14 cellular contexts compared by ENCODE assay signal in genomic region chr11:64314805-64315561, GRCh38. TPM values are rescaled to one million over a fixed set of nuclear protein-coding genes. Genes with fewer than 3 reads are reported as not detected.
DNase-seq lines count a peak whose midpoint lies in the region; ATAC-seq and TF ChIP-seq lines count a peak whose summit lies in the region.
"Had no signal": no experiment of that assay in that cellular context is flagged by ENCODE, and none has a peak within 500 bp of the region (broad histone marks: within the 10 kb centered on the region; RNA-seq: fewer than 3 reads in every experiment).

No MANE protein-coding gene starts in this region.

- peak overlapping the region in 1 of 8 donors; percentile 33 for H3K4me3 Mint-ChIP-seq in CD4-positive, alpha-beta memory T cell
- H3K4me3 Mint-ChIP-seq in HFFc6 (no peak overlapping the region), nephron progenitor cell (peak overlapping the region; percentile 48)
- H3K4me3 Mint-ChIP-seq in activated T-helper 17 cell treated with anti-CD3 and anti-CD28 coated beads, Interleukin-2, amount 50 U/mL, for 72 hours, result no peak overlapping the region
- H3K4me3 Mint-ChIP-seq: CD8-positive, alpha-beta T cell had no signal

- TF ChIP-seq CTCF in HFFc6 (IDR thresholded peaks at IDR 0.05) (peak; percentile 27; the same call in 1 of the 2 replicates), nephron progenitor cell (IDR thresholded peaks at IDR 0.05) (no peak), GM10266 (IDR thresholded peaks at IDR 0.05; ENCODE audit: control insufficient read depth, insufficient read depth, low read depth, missing control alignments) (no peak)

- peaks cover 20 to 52% (median 32%) of the 10 kb centered on the region in 4 donors for H3K4me1 Mint-ChIP-seq in CD4-positive, alpha-beta memory T cell
- H3K4me1 Mint-ChIP-seq in HFFc6 (ENCODE audit: low read depth) (peaks cover 17% of the 10 kb centered on the region), nephron progenitor cell (peaks cover 23% of the 10 kb centered on the region)
- H3K4me1 Mint-ChIP-seq in activated T-helper 17 cell treated with anti-CD3 and anti-CD28 coated beads, Interleukin-2, amount 50 U/mL, for 72 hours, result peaks cover 14% of the 10 kb centered on the region

- no peaks in the 10 kb centered on the region for H3K27me3 ChIP-seq in CD4-positive, alpha-beta memory T cell (ENCODE audit: insufficient read depth, low read length)
- no peaks in the 10 kb centered on the region for H3K27me3 ChIP-seq in effector memory CD4-positive, alpha-beta T cell (replicated peaks; ENCODE audit: control insufficient read depth, insufficient read depth, low read length, poor library complexity, severe bottlenecking)

- peaks cover 0 to 2% (median 0%) of the 10 kb centered on the region in 8 donors for H3K9me3 Mint-ChIP-seq in CD4-positive, alpha-beta memory T cell
- H3K9me3 Mint-ChIP-seq in HFFc6, result no peaks in the 10 kb centered on the region
- no peaks in the 10 kb centered on the region for H3K9me3 Mint-ChIP-seq in activated T-helper 17 cell treated with anti-CD3 and anti-CD28 coated beads, Interleukin-2, amount 50 U/mL, for 72 hours
- no peaks in the 10 kb centered on the region for H3K9me3 Mint-ChIP-seq in nephron progenitor cell
- H3K9me3 Mint-ChIP-seq: CD8-positive, alpha-beta T cell had no signal

- H3K27me3 Mint-ChIP-seq in CD4-positive, alpha-beta memory T cell, result no peaks in the 10 kb centered on the region
- H3K27me3 Mint-ChIP-seq in HFFc6 (ENCODE audit: insufficient read depth) (peaks cover 3% of the 10 kb centered on the region), nephron progenitor cell (ENCODE audit: low read depth, poor library complexity) (no peaks in the 10 kb centered on the region)
- H3K27me3 Mint-ChIP-seq in activated T-helper 17 cell treated with anti-CD3 and anti-CD28 coated beads, Interleukin-2, amount 50 U/mL, for 72 hours, result no peaks in the 10 kb centered on the region

- CTCF ChIA-PET in CD4-positive, alpha-beta memory T cell (lab: Charles Lee; ENCODE audit: partially characterized antibody), result no interaction called here

- H3K4me1 ChIP-seq in CD4-positive, alpha-beta memory T cell (ENCODE audit: insufficient read depth, low read length), result peaks cover 26% of the 10 kb centered on the region
- H3K4me1 ChIP-seq in effector memory CD4-positive, alpha-beta T cell (ENCODE audit: control insufficient read depth, insufficient read depth, low read length, poor library complexity, severe bottlenecking), result peaks cover 14% of the 10 kb centered on the region

- no peak for ATAC-seq in activated T-helper 17 cell treated with anti-CD3 and anti-CD28 coated beads, Interleukin-2, amount 50 U/mL, for 72 hours (replicated peaks)
- ATAC-seq: activated CD4-positive, CD25-positive, alpha-beta regulatory T cell treated with anti-CD3 and anti-CD28 coated beads, Interleukin-2, amount 50 U/mL, for 24 hours; CD8-positive, alpha-beta T cell had no signal

- H3K4me3 ChIP-seq in CD4-positive, alpha-beta memory T cell (ENCODE audit: low read length in 2 of 2), result no peak overlapping the region
- H3K4me3 ChIP-seq in effector memory CD4-positive, alpha-beta T cell (ENCODE audit: insufficient read depth, low read depth, low read length, poor library complexity, severe bottlenecking), result no peak overlapping the region

- H3K27ac ChIP-seq in CD4-positive, alpha-beta memory T cell (ENCODE audit: low read depth, low read length), result no peak overlapping the region
- no peak overlapping the region for H3K27ac ChIP-seq in effector memory CD4-positive, alpha-beta T cell (ENCODE audit: insufficient read depth, low read length, poor library complexity, severe bottlenecking)

- intact Hi-C loops in CD4-positive, alpha-beta memory T cell (cut with micrococcal nuclease), result loop anchor here (5.0 kb wide), 1 partner anchor 42 kb away; the partner anchor contains the start of gene RPS6KA4

- DNase-seq in CD4-positive, alpha-beta memory T cell, result no peak
- DNase-seq in HFFc6 (no peak), nephron progenitor cell (no peak), GM10266 (ENCODE audit: extremely low spot score) (no peak), cerebellar cortex (ENCODE audit: low spot score) (no peak)
- DNase-seq in effector memory CD4-positive, alpha-beta T cell, result no peak
- DNase-seq in NK-92 treated with Interleukin-12 subunit alpha and Interleukin-12 subunit beta, amount 100 ng/mL, for 24 hours (lab: John Stamatoyannopoulos, UW), result no peak
- DNase-seq: activated effector memory CD4-positive, alpha-beta T cell treated with anti-CD3 and anti-CD28 coated beads, Interleukin-2, amount 50 U/mL, for 16 hours; CD8-positive, alpha-beta T cell; kidney had no signal

- peaks cover 12% of the 10 kb centered on the region for H3K36me3 ChIP-seq in CD4-positive, alpha-beta memory T cell (ENCODE audit: insufficient read depth, low read length)
- H3K36me3 ChIP-seq in effector memory CD4-positive, alpha-beta T cell (ENCODE audit: control insufficient read depth, insufficient read depth, low read length), result peaks cover 13% of the 10 kb centered on the region

- POLR2A ChIA-PET in CD4-positive, alpha-beta memory T cell (lab: Charles Lee; ENCODE audit: partially characterized antibody), result interaction anchor here (4.0 to 4.8 kb wide), 2 partner anchors 25 to 43 kb away, joined by 69 to 153 read pairs; partner anchors contain the start of genes CCDC88B and RPS6KA4

- H3K27ac Mint-ChIP-seq in CD4-positive, alpha-beta memory T cell, result peak overlapping the region in 5 of 7 donors; percentile 22 to 88 (median 59)
- H3K27ac Mint-ChIP-seq in HFFc6 (no peak overlapping the region), nephron progenitor cell (peak overlapping the region; percentile 83)
- peak overlapping the region; percentile 41 for H3K27ac Mint-ChIP-seq in activated T-helper 17 cell treated with anti-CD3 and anti-CD28 coated beads, Interleukin-2, amount 50 U/mL, for 72 hours
- H3K27ac Mint-ChIP-seq: CD8-positive, alpha-beta T cell had no signal

- no peaks in the 10 kb centered on the region for H3K9me3 ChIP-seq in CD4-positive, alpha-beta memory T cell (ENCODE audit: control insufficient read depth in 1 of 2, low read length in 2 of 2)
- no peaks in the 10 kb centered on the region for H3K9me3 ChIP-seq in effector memory CD4-positive, alpha-beta T cell (ENCODE audit: control insufficient read depth, low read length)

- peaks cover 11 to 32% of the 10 kb centered on the region in 2 donors for H3K36me3 Mint-ChIP-seq in CD4-positive, alpha-beta memory T cell
- H3K36me3 Mint-ChIP-seq in HFFc6 (ENCODE audit: low read depth) (peaks cover 13% of the 10 kb centered on the region), nephron progenitor cell (ENCODE audit: low read depth) (peaks cover 5% of the 10 kb centered on the region)
- H3K36me3 Mint-ChIP-seq in activated T-helper 17 cell treated with anti-CD3 and anti-CD28 coated beads, Interleukin-2, amount 50 U/mL, for 72 hours (ENCODE audit: low read depth), result peaks cover 69% of the 10 kb centered on the region

RNA-seq across cellular contexts. Expression of gene TRMT112, which starts 2.4 kb away (rescaled TPM):
- total RNA-seq in CD4-positive, alpha-beta memory T cell, result 100 to 1,000 TPM; 171 to 174 TPM
- 100 to 1,000 TPM; 413 to 516 TPM for polyA plus RNA-seq in CD4-positive, alpha-beta memory T cell
- total RNA-seq in HFFc6 (2021; fragmentation: NEBNext Ultra II Directional; extraction: Animal tissue kit (Norgen Biotek cat#: 25700)), result 100 to 1,000 TPM; 246 to 269 (median 261) TPM
- 100 to 1,000 TPM; 157 to 218 TPM for total RNA-seq in activated T-helper 17 cell treated with anti-CD3 and anti-CD28 coated beads, Interleukin-2, amount 50 U/mL, for 72 hours

RNA-seq across cellular contexts. Expression of gene PRDX5, which starts 2.9 kb away (rescaled TPM):
- total RNA-seq in CD4-positive, alpha-beta memory T cell, result 10 to 100 TPM; 57.6 to 58.7 TPM
- 100 to 1,000 TPM; 164 to 251 TPM for polyA plus RNA-seq in CD4-positive, alpha-beta memory T cell
- total RNA-seq in HFFc6 (2021; fragmentation: NEBNext Ultra II Directional; extraction: Animal tissue kit (Norgen Biotek cat#: 25700)), result 100 to 1,000 TPM; 161 to 207 (median 186) TPM
- total RNA-seq in activated T-helper 17 cell treated with anti-CD3 and anti-CD28 coated beads, Interleukin-2, amount 50 U/mL, for 72 hours, result 100 to 1,000 TPM; 124 to 164 TPM

RNA-seq across cellular contexts. Expression of gene ESRRA, which starts 9.7 kb away (rescaled TPM):
- 10 to 100 TPM; 29.5 to 31.9 TPM for total RNA-seq in CD4-positive, alpha-beta memory T cell
- polyA plus RNA-seq in CD4-positive, alpha-beta memory T cell, result 10 to 100 TPM in 1 of 2 donors, 1 to 10 TPM in 1; 4.4 to 12.4 TPM
- total RNA-seq in HFFc6 (2021; fragmentation: NEBNext Ultra II Directional; extraction: Animal tissue kit (Norgen Biotek cat#: 25700)), result 10 to 100 TPM; 18.9 to 25.0 (median 21.7) TPM
- total RNA-seq in activated T-helper 17 cell treated with anti-CD3 and anti-CD28 coated beads, Interleukin-2, amount 50 U/mL, for 72 hours, result 10 to 100 TPM; 31.2 to 55.7 TPM

RNA-seq across cellular contexts. Expression of gene CATSPERZ, which starts 14.8 kb away (rescaled TPM):
- not detected for total RNA-seq in CD4-positive, alpha-beta memory T cell
- polyA plus RNA-seq in CD4-positive, alpha-beta memory T cell, result not detected
- total RNA-seq in HFFc6 (2021; fragmentation: NEBNext Ultra II Directional; extraction: Animal tissue kit (Norgen Biotek cat#: 25700)), result under 1 TPM in 1 of 6 experiments, not detected in 5; 0.31 TPM
- not detected for total RNA-seq in activated T-helper 17 cell treated with anti-CD3 and anti-CD28 coated beads, Interleukin-2, amount 50 U/mL, for 72 hours
- total RNA-seq: CD8-positive, alpha-beta T cell; glomerular endothelial cell; H4; kidney had no signal

RNA-seq across cellular contexts. Expression of gene KCNK4, which starts 23.9 kb away (rescaled TPM):
- total RNA-seq in CD4-positive, alpha-beta memory T cell, result not detected
- not detected for polyA plus RNA-seq in CD4-positive, alpha-beta memory T cell
- under 1 TPM in 1 of 6 experiments, not detected in 5; 0.14 TPM for total RNA-seq in HFFc6 (2021; fragmentation: NEBNext Ultra II Directional; extraction: Animal tissue kit (Norgen Biotek cat#: 25700))
- total RNA-seq in activated T-helper 17 cell treated with anti-CD3 and anti-CD28 coated beads, Interleukin-2, amount 50 U/mL, for 72 hours, result not detected
- total RNA-seq: CD8-positive, alpha-beta T cell; glomerular endothelial cell; H4; kidney had no signal
